In the genomic region with DNA sequence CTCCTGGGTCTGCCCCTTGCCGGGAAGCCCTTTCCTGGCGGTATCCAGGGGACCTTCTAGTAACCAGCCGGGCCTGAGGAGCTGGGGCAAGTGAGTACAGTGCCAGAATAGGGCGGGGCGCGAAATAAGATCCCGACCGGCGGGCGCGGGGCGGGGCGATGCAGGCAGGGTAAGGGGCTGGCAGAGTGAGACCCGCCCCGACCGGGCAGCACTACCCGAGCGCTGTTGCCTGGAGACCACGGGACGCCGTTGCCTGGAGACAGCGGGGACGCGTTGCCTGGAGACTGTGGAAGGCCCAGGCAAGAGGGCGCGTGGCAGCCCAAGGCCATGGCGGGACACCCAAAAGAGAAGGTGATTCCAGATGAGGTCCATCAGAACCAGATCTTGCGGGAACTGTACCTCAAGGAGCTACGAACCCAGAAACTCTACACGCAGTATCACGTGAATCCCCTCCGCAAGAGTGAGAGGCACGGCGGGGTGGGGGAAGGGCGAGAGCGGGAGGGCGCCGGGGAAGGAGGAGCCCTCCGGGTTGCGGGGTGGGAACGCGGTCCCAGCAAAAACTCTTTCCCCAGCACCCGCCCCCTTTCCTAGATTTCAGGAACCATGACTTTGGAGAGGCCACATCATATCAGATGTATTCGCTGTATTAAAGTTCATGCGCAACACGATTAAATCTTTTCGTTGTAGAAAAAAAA, we compare ENCODE assay signal across 8 cellular contexts. TPM values are rescaled to one million over a fixed set of nuclear protein-coding genes. Genes with fewer than 3 reads are reported as not detected.
A peak's percentile ranks its signal among the peaks of the same experiment; 100 is the strongest.
DNase-seq lines count a peak whose midpoint lies in the region; ATAC-seq lines count a peak whose summit lies in the region.

No MANE protein-coding gene starts in this region.

- CTCF ChIA-PET in activated CD4-positive, alpha-beta T cell treated with anti-CD3 and anti-CD28 coated beads, Interleukin-2, amount 10 ng/mL, durations not matched to agents 7 days and 5 days (lab: Charles Lee) = no interaction called here

- H2AK5ac ChIP-seq in mesenchymal stem cell (ENCODE audit: low read length, severe bottlenecking) = no peak overlapping the region

- WGBS in mesenchymal stem cell = 10% methylated on average over 34 of the region's 47 CpGs

- POLR2A ChIA-PET in activated CD4-positive, alpha-beta T cell treated with anti-CD3 and anti-CD28 coated beads, Interleukin-2, amount 10 ng/mL, durations not matched to agents 7 days and 5 days (lab: Charles Lee) = no interaction called here

- H3K9ac ChIP-seq in ES-I3 (ENCODE audit: low read depth, low read length) (peak overlapping the region; percentile 24; the same call in 1 of the 2 replicates), mesenchymal stem cell (ENCODE audit: low read length) (peak overlapping the region; percentile 75)

- H3K4me3 ChIP-seq in mesenchymal stem cell (ENCODE audit: insufficient read depth in 1 of 2, low read depth in 1 of 2, low read length in 2 of 2) = peak overlapping the region; percentile 58 to 86

- no peak overlapping the region for H3K23ac ChIP-seq in mesenchymal stem cell (ENCODE audit: low read length in 2 of 2)

- H3K36me3 Mint-ChIP-seq in activated CD4-positive, alpha-beta T cell treated with anti-CD3 and anti-CD28 coated beads, Interleukin-2, amount 10 ng/mL, durations not matched to agents 7 days and 5 days (ENCODE audit: low read depth) = no peaks in the 10 kb centered on the region

- peak overlapping the region; percentile 33 for H2BK15ac ChIP-seq in mesenchymal stem cell (ENCODE audit: low read depth, poor library complexity, severe bottlenecking)

- H4K8ac ChIP-seq in mesenchymal stem cell (ENCODE audit: low read length) = no peak overlapping the region

- peak overlapping the region in 1 of 2 experiments; percentile 18 for H3K14ac ChIP-seq in mesenchymal stem cell (ENCODE audit: low read length in 2 of 2)

- no peak overlapping the region for H2BK5ac ChIP-seq in mesenchymal stem cell (ENCODE audit: low read depth, low read length, poor library complexity, severe bottlenecking)

- no peaks in the 10 kb centered on the region for H3K79me1 ChIP-seq in mesenchymal stem cell (replicated peaks; ENCODE audit: low read length, poor library complexity, severe bottlenecking)

- H3K4me3 Mint-ChIP-seq in activated CD4-positive, alpha-beta T cell treated with anti-CD3 and anti-CD28 coated beads, Interleukin-2, amount 10 ng/mL, durations not matched to agents 7 days and 5 days = no peak overlapping the region

- no peak overlapping the region for H3K27ac Mint-ChIP-seq in activated CD4-positive, alpha-beta T cell treated with anti-CD3 and anti-CD28 coated beads, Interleukin-2, amount 10 ng/mL, durations not matched to agents 7 days and 5 days

- no peak for ATAC-seq in GM19351 (IDR thresholded peaks at IDR 0.05; ENCODE audit: unreplicated experiment)

- H3K27me3 Mint-ChIP-seq in activated CD4-positive, alpha-beta T cell treated with anti-CD3 and anti-CD28 coated beads, Interleukin-2, amount 10 ng/mL, durations not matched to agents 7 days and 5 days = peaks cover 65% of the 10 kb centered on the region

- peaks cover 1% of the 10 kb centered on the region for H3K4me1 Mint-ChIP-seq in activated CD4-positive, alpha-beta T cell treated with anti-CD3 and anti-CD28 coated beads, Interleukin-2, amount 10 ng/mL, durations not matched to agents 7 days and 5 days

- peaks cover 19% of the 10 kb centered on the region for H3K4me1 ChIP-seq in ES-I3 (ENCODE audit: insufficient read depth, low read length)
- peaks cover 11% of the 10 kb centered on the region for H3K4me1 ChIP-seq in mesenchymal stem cell (ENCODE audit: control insufficient read depth, insufficient read depth, low read depth, low read length)

- H3K9me3 Mint-ChIP-seq in activated CD4-positive, alpha-beta T cell treated with anti-CD3 and anti-CD28 coated beads, Interleukin-2, amount 10 ng/mL, durations not matched to agents 7 days and 5 days = no peaks in the 10 kb centered on the region

- peak overlapping the region; percentile 86 for H3K4me2 ChIP-seq in mesenchymal stem cell (ENCODE audit: low read length, poor library complexity, severe bottlenecking)

- H4K91ac ChIP-seq in mesenchymal stem cell (ENCODE audit: low read length) = no peak overlapping the region

- H2AFZ ChIP-seq in mesenchymal stem cell (ENCODE audit: low read depth, low read length) = peak overlapping the region; percentile 79

- DNase-seq in NCI-H2081 treated with DMSO at 0.1 percent for 48 hours (lab: John Stamatoyannopoulos, UW) (peak; percentile 61), epidermal melanocyte (ENCODE audit: insufficient read length, low spot score) (peak; percentile 37), mesenchymal stem cell (peak; percentile 73), HuH-7 (ENCODE audit: low spot score) (no peak)
- peak; percentile 51 for DNase-seq in activated CD4-positive, alpha-beta T cell treated with anti-CD3 and anti-CD28 coated beads, Interleukin-2, amount 10 ng/mL, durations not matched to agents 7 days and 5 days
- DNase-seq in stimulated activated CD8-positive, alpha-beta memory T cell treated with anti-CD3 and anti-CD28 coated beads, Interleukin-4, amount 100 ng/mL, for 48 hours = peak; percentile 68

- no peak overlapping the region for H3K27ac ChIP-seq in mesenchymal stem cell (ENCODE audit: low read length, poor library complexity, severe bottlenecking)

- H3K4ac ChIP-seq in mesenchymal stem cell (ENCODE audit: low read depth in 1 of 2, low read length in 2 of 2) = no peak overlapping the region

- no peaks in the 10 kb centered on the region for H3K36me3 ChIP-seq in ES-I3 (ENCODE audit: insufficient read depth, low read length)
- no peaks in the 10 kb centered on the region for H3K36me3 ChIP-seq in mesenchymal stem cell (ENCODE audit: control insufficient read depth in 1 of 2, insufficient read depth in 2 of 2, low read depth in 1 of 2, low read length in 2 of 2)

- H3K9me3 ChIP-seq in ES-I3 (ENCODE audit: control insufficient read depth, insufficient read depth, low read length) = no peaks in the 10 kb centered on the region
- no peaks in the 10 kb centered on the region for H3K9me3 ChIP-seq in mesenchymal stem cell (ENCODE audit: control insufficient read depth, low read length)

- H2BK12ac ChIP-seq in mesenchymal stem cell (ENCODE audit: low read length in 2 of 2) = no peak overlapping the region

- H3K18ac ChIP-seq in mesenchymal stem cell (ENCODE audit: low read depth in 1 of 2, low read length in 2 of 2) = no peak overlapping the region

- H3K27me3 ChIP-seq in mesenchymal stem cell (ENCODE audit: control insufficient read depth in 1 of 2, insufficient read depth in 1 of 2, low read length in 2 of 2) = peaks cover 30 to 64% of the 10 kb centered on the region in 2 experiments

- H2BK120ac ChIP-seq in mesenchymal stem cell (ENCODE audit: low read depth, low read length) = no peak overlapping the region

RNA-seq across cellular contexts. Expression of gene EBNA1BP2, which starts 24.3 kb away (rescaled TPM):
- total RNA-seq in activated CD4-positive, alpha-beta T cell treated with anti-CD3 and anti-CD28 coated beads, Interleukin-2, amount 10 ng/mL, durations not matched to agents 7 days and 5 days = 10 to 100 TPM; 40.5 to 45.8 TPM
- polyA plus RNA-seq in mesenchymal stem cell (2013, experiment 1 of 2) = 64.4 TPM
- polyA plus RNA-seq in mesenchymal stem cell (2013, experiment 2 of 2) = 65.5 TPM

RNA-seq across cellular contexts. Expression of gene CFAP57, which starts 24.4 kb away (rescaled TPM):
- total RNA-seq in activated CD4-positive, alpha-beta T cell treated with anti-CD3 and anti-CD28 coated beads, Interleukin-2, amount 10 ng/mL, durations not matched to agents 7 days and 5 days = not detected
- polyA plus RNA-seq in mesenchymal stem cell (2013, experiment 1 of 2) = 0.14 TPM
- polyA plus RNA-seq in mesenchymal stem cell (2013, experiment 2 of 2) = 0.14 TPM
